ENCODE assay signal across 20 cellular contexts in genomic region chr22:36256474-36256873, GRCh38. TPM values are rescaled to one million over a fixed set of nuclear protein-coding genes. Genes with fewer than 3 reads are reported as not detected.
DNase-seq lines count a peak whose midpoint lies in the region; ATAC-seq and TF ChIP-seq lines count a peak whose summit lies in the region.
"Had no signal": no experiment of that assay in that cellular context is flagged by ENCODE, and none has a peak within 500 bp of the region (broad histone marks: within the 10 kb centered on the region; RNA-seq: fewer than 3 reads in every experiment).

No MANE protein-coding gene starts in this region.

- H3K27ac ChIP-seq in left ventricle myocardium inferior (replicated peaks), result peak overlapping the region; percentile 76
- no peak overlapping the region for H3K27ac ChIP-seq in foreskin keratinocyte
- H3K27ac ChIP-seq: epithelial cell of prostate, testis had no signal

- H3K9me3 Mint-ChIP-seq in activated CD4-positive, alpha-beta memory T cell treated with anti-CD3 and anti-CD28 coated beads, Interleukin-2, amount 10 ng/mL, durations not matched to agents 7 days and 5 days, result no peaks in the 10 kb centered on the region
- H3K9me3 Mint-ChIP-seq in type B pancreatic cell, result no peaks in the 10 kb centered on the region

- H3K4me1 ChIP-seq in left ventricle myocardium inferior (peaks cover 75% of the 10 kb centered on the region), foreskin keratinocyte (no peaks in the 10 kb centered on the region)
- H3K4me1 ChIP-seq: Caco-2 had no signal

- TF ChIP-seq CTCF in left ventricle myocardium inferior (IDR thresholded peaks at IDR 0.05; ENCODE audit: borderline replicate concordance) (no peak), foreskin keratinocyte (conservative IDR thresholded peaks at IDR 0.05) (no peak), type B pancreatic cell (conservative IDR thresholded peaks at IDR 0.05) (no peak)

- H3K27me3 ChIP-seq in left ventricle myocardium inferior (ENCODE audit: low read depth), result no peaks in the 10 kb centered on the region
- no peaks in the 10 kb centered on the region for H3K27me3 ChIP-seq in foreskin keratinocyte
- H3K27me3 ChIP-seq: testis had no signal

- H3K27me3 Mint-ChIP-seq in activated CD4-positive, alpha-beta memory T cell treated with anti-CD3 and anti-CD28 coated beads, Interleukin-2, amount 10 ng/mL, durations not matched to agents 7 days and 5 days, result no peaks in the 10 kb centered on the region
- H3K27me3 Mint-ChIP-seq in type B pancreatic cell, result no peaks in the 10 kb centered on the region

- DNase-seq in left ventricle myocardium inferior (no peak), Right ventricle myocardium superior (no peak), foreskin keratinocyte (no peak), type B pancreatic cell (ENCODE audit: extremely low spot score, unreplicated experiment) (no peak), MV-4-11 (lab: John Stamatoyannopoulos, UW) (no peak), mesenteric fat pad (ENCODE audit: low spot score) (no peak), HK-2 (ENCODE audit: unreplicated experiment) (no peak)
- no peak for DNase-seq in activated CD4-positive, alpha-beta memory T cell treated with anti-CD3 and anti-CD28 coated beads, Interleukin-2, amount 10 ng/mL, durations not matched to agents 7 days and 5 days
- DNase-seq: activated CD4-positive, CD25-positive, alpha-beta regulatory T cell treated with anti-CD3 and anti-CD28 coated beads, Interleukin-2, amount 50 U/mL, for 72 hours; activated effector memory CD4-positive, alpha-beta T cell treated with Interleukin-2 at 50 U/mL for 16 hours; Caco-2; H7; mammary epithelial cell; NCI-H146; NCI-H345; stimulated activated CD4-positive, alpha-beta T cell treated with anti-CD3 and anti-CD28 coated beads, Interleukin-1b, Interleukin-23, amount 100 ng/mL, for 48 hours had no signal

- intact Hi-C loops in left ventricle myocardium inferior (cut with micrococcal nuclease) (no loop called here), Right ventricle myocardium superior (cut with DNase I) (no loop called here)

- H3K36me3 ChIP-seq in left ventricle myocardium inferior, result peaks cover under 1% of the 10 kb centered on the region

- peaks cover 68% of the 10 kb centered on the region for H3K36me3 Mint-ChIP-seq in activated CD4-positive, alpha-beta memory T cell treated with anti-CD3 and anti-CD28 coated beads, Interleukin-2, amount 10 ng/mL, durations not matched to agents 7 days and 5 days (ENCODE audit: low read depth)
- no peaks in the 10 kb centered on the region for H3K36me3 Mint-ChIP-seq in type B pancreatic cell

- peak overlapping the region; percentile 17 for H3K4me3 ChIP-seq in left ventricle myocardium inferior
- H3K4me3 ChIP-seq: coronary artery, testis had no signal

- no peaks in the 10 kb centered on the region for H3K9me3 ChIP-seq in left ventricle myocardium inferior (replicated peaks)
- H3K9me3 ChIP-seq: Caco-2, testis had no signal

- POLR2A ChIA-PET in activated CD4-positive, alpha-beta memory T cell treated with anti-CD3 and anti-CD28 coated beads, Interleukin-2, amount 10 ng/mL, durations not matched to agents 7 days and 5 days (lab: Charles Lee), result interaction anchor here (5.1 kb wide), 1 partner anchor 18 kb away, joined by 48 read pairs; the partner anchor contains the start of gene APOL2

- H3K27ac Mint-ChIP-seq in activated CD4-positive, alpha-beta memory T cell treated with anti-CD3 and anti-CD28 coated beads, Interleukin-2, amount 10 ng/mL, durations not matched to agents 7 days and 5 days, result peak overlapping the region; percentile 66
- H3K27ac Mint-ChIP-seq in type B pancreatic cell, result peak overlapping the region; percentile 17

- peaks cover 83% of the 10 kb centered on the region for H3K4me1 Mint-ChIP-seq in activated CD4-positive, alpha-beta memory T cell treated with anti-CD3 and anti-CD28 coated beads, Interleukin-2, amount 10 ng/mL, durations not matched to agents 7 days and 5 days
- peaks cover 50% of the 10 kb centered on the region for H3K4me1 Mint-ChIP-seq in type B pancreatic cell (ENCODE audit: unreplicated experiment)

- CTCF ChIA-PET in activated CD4-positive, alpha-beta memory T cell treated with anti-CD3 and anti-CD28 coated beads, Interleukin-2, amount 10 ng/mL, durations not matched to agents 7 days and 5 days (lab: Charles Lee), result interaction anchor here (0.6 kb wide), 1 partner anchor 59 kb away, joined by 3 read pairs; no protein-coding TSS in a partner anchor

- ATAC-seq in Right ventricle myocardium superior (ENCODE audit: poor library complexity), result no peak
- ATAC-seq in foreskin keratinocyte, result peak; percentile 15

- H3K4me3 Mint-ChIP-seq in activated CD4-positive, alpha-beta memory T cell treated with anti-CD3 and anti-CD28 coated beads, Interleukin-2, amount 10 ng/mL, durations not matched to agents 7 days and 5 days, result peak overlapping the region; percentile 5
- no peak overlapping the region for H3K4me3 Mint-ChIP-seq in type B pancreatic cell

RNA-seq across cellular contexts. Expression of gene APOL1, which starts 3.5 kb away (rescaled TPM):
- total RNA-seq in left ventricle myocardium inferior (15.2 TPM), Right ventricle myocardium superior (16.8 TPM), foreskin keratinocyte (1.3 and 1.8 TPM in 2 replicates), type B pancreatic cell (ENCODE audit: low replicate concordance) (5.4 and 6.8 TPM in 2 replicates), mesenteric fat pad (82.3 TPM)
- total RNA-seq in activated CD4-positive, alpha-beta memory T cell treated with anti-CD3 and anti-CD28 coated beads, Interleukin-2, amount 10 ng/mL, durations not matched to agents 7 days and 5 days, result 10 to 100 TPM; 63.0 to 64.0 TPM
- polyA plus RNA-seq in foreskin keratinocyte, result 1.2 and 2.2 TPM in 2 replicates
- total RNA-seq: H7 had no signal

RNA-seq across cellular contexts. Expression of gene APOL2, which starts 17.1 kb away (rescaled TPM):
- 69.6 TPM for total RNA-seq in left ventricle myocardium inferior
- 58.6 TPM for total RNA-seq in Right ventricle myocardium superior
- total RNA-seq in activated CD4-positive, alpha-beta memory T cell treated with anti-CD3 and anti-CD28 coated beads, Interleukin-2, amount 10 ng/mL, durations not matched to agents 7 days and 5 days, result 10 to 100 TPM; 82.3 to 83.0 TPM
- 14.7 TPM in 2 replicates for total RNA-seq in foreskin keratinocyte
- 10.0 and 10.6 TPM in 2 replicates for polyA plus RNA-seq in foreskin keratinocyte
- 23.7 and 30.4 TPM in 2 replicates for total RNA-seq in type B pancreatic cell (ENCODE audit: low replicate concordance)
- 168 TPM for total RNA-seq in mesenteric fat pad

RNA-seq across cellular contexts. Expression of gene APOL4, which starts 54.9 kb away (rescaled TPM):
- total RNA-seq in left ventricle myocardium inferior, result 4.7 TPM
- total RNA-seq in Right ventricle myocardium superior, result 5.0 TPM
- total RNA-seq in activated CD4-positive, alpha-beta memory T cell treated with anti-CD3 and anti-CD28 coated beads, Interleukin-2, amount 10 ng/mL, durations not matched to agents 7 days and 5 days, result 1 to 10 TPM; 7.5 to 7.6 TPM
- total RNA-seq in foreskin keratinocyte, result not detected in 2 replicates
- not detected in 2 replicates for polyA plus RNA-seq in foreskin keratinocyte
- total RNA-seq in type B pancreatic cell (ENCODE audit: low replicate concordance), result 0.67 and 1.4 TPM in 2 replicates
- 51.4 TPM for total RNA-seq in mesenteric fat pad
- total RNA-seq: Caco-2, H7, HT-29 had no signal
- polyA plus RNA-seq: mammary epithelial cell had no signal
